ENCODE assay signal across 11 cellular contexts in genomic region chr4:84497220-84497834, GRCh38. TPM values are rescaled to one million over a fixed set of nuclear protein-coding genes. Genes with fewer than 3 reads are reported as not detected.
DNase-seq lines count a peak whose midpoint lies in the region; ATAC-seq and TF ChIP-seq lines count a peak whose summit lies in the region.
"Had no signal": no experiment of that assay in that cellular context is flagged by ENCODE, and none has a peak within 500 bp of the region (broad histone marks: within the 10 kb centered on the region; RNA-seq: fewer than 3 reads in every experiment).

No MANE protein-coding gene starts in this region.

- CTCF ChIA-PET in activated naive CD4-positive, alpha-beta T cell treated with anti-CD3 and anti-CD28 coated beads for 36 hours (lab: Charles Lee) = no interaction called here

- no peak overlapping the region for H3K27ac Mint-ChIP-seq in activated naive CD4-positive, alpha-beta T cell treated with anti-CD3 and anti-CD28 coated beads for 36 hours
- H3K27ac Mint-ChIP-seq in activated T-cell treated with anti-CD3 and anti-CD28 coated beads, Interleukin-2, amount 50 U/mL, for 72 hours = no peak overlapping the region

- H3K9me3 Mint-ChIP-seq in activated naive CD4-positive, alpha-beta T cell treated with anti-CD3 and anti-CD28 coated beads for 36 hours = peaks cover 6% of the 10 kb centered on the region
- H3K9me3 Mint-ChIP-seq in activated T-cell treated with anti-CD3 and anti-CD28 coated beads, Interleukin-2, amount 50 U/mL, for 72 hours = no peaks in the 10 kb centered on the region

- H3K4me1 Mint-ChIP-seq in activated naive CD4-positive, alpha-beta T cell treated with anti-CD3 and anti-CD28 coated beads for 36 hours (ENCODE audit: low read depth) = peaks cover 25% of the 10 kb centered on the region
- peaks cover 38% of the 10 kb centered on the region for H3K4me1 Mint-ChIP-seq in activated T-cell treated with anti-CD3 and anti-CD28 coated beads, Interleukin-2, amount 50 U/mL, for 72 hours (ENCODE audit: low read depth)

- peaks cover 8% of the 10 kb centered on the region for H3K36me3 Mint-ChIP-seq in activated naive CD4-positive, alpha-beta T cell treated with anti-CD3 and anti-CD28 coated beads for 36 hours (ENCODE audit: low read depth)
- H3K36me3 Mint-ChIP-seq in activated T-cell treated with anti-CD3 and anti-CD28 coated beads, Interleukin-2, amount 50 U/mL, for 72 hours (ENCODE audit: insufficient read depth in 2 of 2) = peaks cover 0 to 6% of the 10 kb centered on the region in 2 donors

- H3K9me3 ChIP-seq in iPS-18a (ENCODE audit: control insufficient read depth, low read depth, low read length) = no peaks in the 10 kb centered on the region
- no peaks in the 10 kb centered on the region for H3K9me3 ChIP-seq in thoracic aorta

- no peak for TF ChIP-seq CTCF in thoracic aorta (IDR thresholded peaks at IDR 0.05)

- no peak for DNase-seq in activated naive CD4-positive, alpha-beta T cell treated with anti-CD3 and anti-CD28 coated beads for 36 hours
- no peak for DNase-seq in activated naive CD4-positive, alpha-beta T cell treated with anti-CD3 and anti-CD28 coated beads, Interleukin-2, amount 50 U/mL, for 16 hours
- no peak for DNase-seq in activated T-cell treated with anti-CD3 and anti-CD28 coated beads, Interleukin-2, amount 50 U/mL, for 72 hours
- DNase-seq in thoracic aorta (ENCODE audit: low spot score) (no peak), AML-193 (lab: John Stamatoyannopoulos, UW) (no peak)
- DNase-seq in effector CD8-positive, alpha-beta T cell (lab: John Stamatoyannopoulos, UW) = no peak
- DNase-seq: occipital lobe had no signal

- H3K4me3 ChIP-seq in iPS-18a (ENCODE audit: low read length) (peak overlapping the region; percentile 68), thoracic aorta (peak overlapping the region; percentile 67)

- H3K36me3 ChIP-seq in iPS-18a (ENCODE audit: control insufficient read depth, low read depth, low read length) (no peaks in the 10 kb centered on the region), thoracic aorta (no peaks in the 10 kb centered on the region)

- peaks cover 98% of the 10 kb centered on the region for H3K27me3 ChIP-seq in iPS-18a (ENCODE audit: control insufficient read depth, insufficient read depth, low read length)
- H3K27me3 ChIP-seq in thoracic aorta (replicated peaks; ENCODE audit: insufficient read depth) = peaks cover 34% of the 10 kb centered on the region

- H3K27ac ChIP-seq in iPS-18a (ENCODE audit: low read length) (no peak overlapping the region), thoracic aorta (no peak overlapping the region)

- H3K9ac ChIP-seq in iPS-18a (ENCODE audit: low read length) = no peak overlapping the region

- H3K27me3 Mint-ChIP-seq in activated naive CD4-positive, alpha-beta T cell treated with anti-CD3 and anti-CD28 coated beads for 36 hours (ENCODE audit: low read depth) = peaks cover 80% of the 10 kb centered on the region
- H3K27me3 Mint-ChIP-seq in activated T-cell treated with anti-CD3 and anti-CD28 coated beads, Interleukin-2, amount 50 U/mL, for 72 hours (ENCODE audit: low read depth) = peaks cover 86% of the 10 kb centered on the region

- H3K4me1 ChIP-seq in iPS-18a (ENCODE audit: control insufficient read depth, low read depth, low read length) (peaks cover 43% of the 10 kb centered on the region), thoracic aorta (ENCODE audit: control insufficient read depth in 1 of 2, low read depth in 2 of 2) (peaks cover 0 to 45% of the 10 kb centered on the region in 2 donors)

- intact Hi-C loops in activated naive CD4-positive, alpha-beta T cell treated with anti-CD3 and anti-CD28 coated beads for 36 hours (cut with micrococcal nuclease) = loop anchor here (5.0 kb wide), 1 partner anchor 470 kb away; the partner anchor contains the start of gene WDFY3

- peak overlapping the region; percentile 24 for H3K4me3 Mint-ChIP-seq in activated naive CD4-positive, alpha-beta T cell treated with anti-CD3 and anti-CD28 coated beads for 36 hours
- peak overlapping the region; percentile 58 to 85 for H3K4me3 Mint-ChIP-seq in activated T-cell treated with anti-CD3 and anti-CD28 coated beads, Interleukin-2, amount 50 U/mL, for 72 hours

- no peak for ATAC-seq in activated T-cell treated with anti-CD3 and anti-CD28 coated beads, Interleukin-2, amount 50 U/mL, for 72 hours (replicated peaks in 1 of 2)
- ATAC-seq in thoracic aorta (ENCODE audit: insufficient number of reproducible peaks, low FRiP score, low read depth) (no peak), HG03159 (IDR thresholded peaks at IDR 0.05; ENCODE audit: unreplicated experiment) (no peak)

RNA-seq across cellular contexts. Expression of gene NKX6-1, which starts 1.8 kb away (rescaled TPM):
- total RNA-seq in activated naive CD4-positive, alpha-beta T cell treated with anti-CD3 and anti-CD28 coated beads for 36 hours = not detected
- total RNA-seq in activated T-cell treated with anti-CD3 and anti-CD28 coated beads, Interleukin-2, amount 50 U/mL, for 72 hours = not detected
- 1 to 10 TPM in 1 of 2 donors, not detected in 1; 1.2 TPM for total RNA-seq in thoracic aorta
- total RNA-seq: occipital lobe; subcutaneous adipose tissue; T-helper 2 cell treated with Interferon-gamma antibody and Interleukin-4, amounts not matched to agents 100 ng/mL and 5 ng/mL, for 36 hours had no signal
